Comparison of ENCODE assay signal across 8 cellular contexts in genomic region chr12:64404470-64405446, GRCh38. TPM values are rescaled to one million over a fixed set of nuclear protein-coding genes. Genes with fewer than 3 reads are reported as not detected.
A peak's percentile ranks its signal among the peaks of the same experiment; 100 is the strongest.
DNase-seq lines count a peak whose midpoint lies in the region; ATAC-seq and TF ChIP-seq lines count a peak whose summit lies in the region.

No MANE protein-coding gene starts in this region.

- DNase-seq in NCI-H345 (lab: John Stamatoyannopoulos, UW): peak; percentile 52
- no peak for DNase-seq in NCI-H345 treated with DMSO at 0.1 percent for 48 hours (lab: John Stamatoyannopoulos, UW; ENCODE audit: unreplicated experiment)
- peak; percentile 41 for DNase-seq in NCI-H1105 treated with DMSO at 0.1 percent for 48 hours (lab: John Stamatoyannopoulos, UW)
- peak; percentile 45 for DNase-seq in activated CD4-positive, alpha-beta T cell treated with anti-CD3 and anti-CD28 coated beads for 1 hour
- DNase-seq in chondrocyte (ENCODE audit: low spot score): no peak
- DNase-seq in left colon: peak; percentile 62 to 65
- peak; percentile 77 for DNase-seq in stimulated activated CD4-positive, alpha-beta T cell treated with anti-CD3 and anti-CD28 coated beads, Interleukin-1b, Interleukin-23, amount 100 ng/mL, for 48 hours

- ATAC-seq in HG02571 (IDR thresholded peaks at IDR 0.05; ENCODE audit: unreplicated experiment) (peak; percentile 38), left colon (peak; percentile 36)

- H3K4me1 Mint-ChIP-seq in chondrocyte (ENCODE audit: low read depth): peaks cover 45% of the 10 kb centered on the region

- H3K27ac Mint-ChIP-seq in chondrocyte (ENCODE audit: unreplicated experiment): peak overlapping the region; percentile 97

- H3K36me3 Mint-ChIP-seq in chondrocyte (ENCODE audit: low read depth): no peaks in the 10 kb centered on the region

- intact Hi-C loops in left colon (cut with DNase I, micrococcal nuclease): no loop called here

- TF ChIP-seq CTCF in chondrocyte (IDR thresholded peaks at IDR 0.05): no peak

- H3K4me3 Mint-ChIP-seq in chondrocyte (ENCODE audit: unreplicated experiment): peak overlapping the region; percentile 97

- H3K9me3 Mint-ChIP-seq in chondrocyte (ENCODE audit: low read depth): no peaks in the 10 kb centered on the region

- H3K27me3 Mint-ChIP-seq in chondrocyte (ENCODE audit: low read depth): no peaks in the 10 kb centered on the region

RNA-seq across cellular contexts. Expression of gene XPOT, which starts 0.6 kb away (rescaled TPM):
- total RNA-seq in chondrocyte (94.2 to 213 TPM (median 193 TPM) in 3 replicates), left colon (10 to 100 TPM; 24.3 to 30.4 TPM)

RNA-seq across cellular contexts. Expression of gene C12orf56, which starts 14.2 kb away (rescaled TPM):
- total RNA-seq in chondrocyte: 0.10 to 0.38 TPM in 2 of 3 replicates, not detected in the other
- total RNA-seq in left colon: 1 to 10 TPM in 1 of 2 donors, under 1 TPM in 1; 0.24 to 1.6 TPM

RNA-seq across cellular contexts. Expression of gene TBK1, which starts 47.2 kb away (rescaled TPM):
- total RNA-seq in chondrocyte: 13.8 to 20.5 TPM (median 15.0 TPM) in 3 replicates
- total RNA-seq in left colon: 10 to 100 TPM; 17.1 to 17.7 TPM

Comparison
In these comparisons a context has a peak if more than half of its experiments do, and no peak if none do; other contexts are left out.
1. DNase-seq: peak in NCI-H345 (single experiment), NCI-H1105 treated with DMSO at 0.1 percent for 48 hours (single experiment), activated CD4-positive, alpha-beta T cell treated with anti-CD3 and anti-CD28 coated beads for 1 hour (single experiment), left colon (2 of 2) and stimulated activated CD4-positive, alpha-beta T cell treated with anti-CD3 and anti-CD28 coated beads, Interleukin-1b, Interleukin-23, amount 100 ng/mL, for 48 hours (single experiment); none in NCI-H345 treated with DMSO at 0.1 percent for 48 hours (single experiment) and chondrocyte (single experiment).